17 cellular contexts compared by ENCODE assay signal in the genomic region with DNA sequence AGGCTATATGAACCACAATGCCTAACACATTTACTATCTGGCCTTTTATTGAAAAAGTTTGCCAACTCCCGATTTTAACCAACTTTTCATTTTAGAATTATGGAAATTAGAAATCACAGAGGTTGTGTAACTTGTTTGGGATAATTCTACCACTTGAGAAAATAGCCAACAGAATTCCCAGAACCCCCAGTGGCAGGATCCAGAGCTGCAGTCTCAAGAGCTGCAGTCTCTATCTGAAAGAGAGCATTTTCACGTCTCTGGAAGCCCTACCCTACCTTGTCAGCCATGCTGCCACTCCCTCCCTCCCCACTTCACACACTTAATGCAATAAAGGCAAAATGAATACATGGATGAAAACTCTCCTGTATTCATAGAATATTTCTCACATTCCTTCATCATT. TPM values are rescaled to one million over a fixed set of nuclear protein-coding genes. Genes with fewer than 3 reads are reported as not detected.
DNase-seq lines count a peak whose midpoint lies in the region; ATAC-seq and TF ChIP-seq lines count a peak whose summit lies in the region.
"Had no signal": no experiment of that assay in that cellular context is flagged by ENCODE, and none has a peak within 500 bp of the region (broad histone marks: within the 10 kb centered on the region; RNA-seq: fewer than 3 reads in every experiment).

No MANE protein-coding gene starts in this region.

- H3K4me2 ChIP-seq in H9 (ENCODE audit: insufficient read depth, insufficient read length, low read length): no peak overlapping the region

- H3K27ac Mint-ChIP-seq in H9: no peak overlapping the region
- H3K27ac Mint-ChIP-seq in WTC11: no peak overlapping the region
- H3K27ac Mint-ChIP-seq in glutamatergic neuron (ENCODE audit: unreplicated experiment): no peak overlapping the region
- H3K27ac Mint-ChIP-seq: activated CD4-positive, alpha-beta memory T cell treated with anti-CD3 and anti-CD28 coated beads for 36 hours; activated T-helper 17 cell treated with anti-CD3 and anti-CD28 coated beads, Interleukin-2, amount 50 U/mL, for 72 hours; CD8-positive, alpha-beta memory T cell had no signal

- peak; percentile 32 for TF ChIP-seq CTCF in AG10803 (conservative IDR thresholded peaks at IDR 0.05; ENCODE audit: low read length)
- peak; percentile 49 for TF ChIP-seq CTCF in H9 (conservative IDR thresholded peaks at IDR 0.05)
- 0 out of 2 replicates have a peak, but pooled peaks have one; percentile 30 for TF ChIP-seq CTCF in WTC11 (IDR thresholded peaks at IDR 0.05)
- peak; percentile 39 for TF ChIP-seq CTCF in glutamatergic neuron (IDR thresholded peaks at IDR 0.05; ENCODE audit: partially characterized antibody, unreplicated experiment)

- H3T11ph ChIP-seq in H9 (ENCODE audit: low read length): no peak overlapping the region

- DNase-seq in AG10803 (ENCODE audit: low read depth) (no peak), H9 (no peak), WTC11 (ENCODE audit: low spot score) (no peak), glutamatergic neuron (no peak), amygdala (lab: John Stamatoyannopoulos, UW) (no peak), KG1 (lab: John Stamatoyannopoulos, UW) (no peak), Ammon's horn (ENCODE audit: low spot score) (no peak)
- DNase-seq in activated naive CD4-positive, alpha-beta T cell (lab: John Stamatoyannopoulos, UW): no peak
- DNase-seq: activated CD4-positive, alpha-beta memory T cell treated with anti-CD3 and anti-CD28 coated beads for 36 hours; CD8-positive, alpha-beta memory T cell; heart right ventricle; left ventricle myocardium superior; NCI-H1105 treated with DMSO at 0.1 percent for 48 hours; small intestine; T1000 had no signal

- H2AFZ ChIP-seq in H9 (ENCODE audit: low read length): no peak overlapping the region

- H3K4me3 Mint-ChIP-seq in H9 (no peak overlapping the region), WTC11 (no peak overlapping the region), glutamatergic neuron (ENCODE audit: unreplicated experiment) (no peak overlapping the region)
- H3K4me3 Mint-ChIP-seq: activated CD4-positive, alpha-beta memory T cell treated with anti-CD3 and anti-CD28 coated beads for 36 hours; activated T-helper 17 cell treated with anti-CD3 and anti-CD28 coated beads, Interleukin-2, amount 50 U/mL, for 72 hours; CD8-positive, alpha-beta memory T cell had no signal

- H3K9me3 Mint-ChIP-seq in H9 (no peaks in the 10 kb centered on the region), WTC11 (no peaks in the 10 kb centered on the region), glutamatergic neuron (ENCODE audit: unreplicated experiment) (no peaks in the 10 kb centered on the region)
- H3K9me3 Mint-ChIP-seq: activated CD4-positive, alpha-beta memory T cell treated with anti-CD3 and anti-CD28 coated beads for 36 hours; activated T-helper 17 cell treated with anti-CD3 and anti-CD28 coated beads, Interleukin-2, amount 50 U/mL, for 72 hours; CD8-positive, alpha-beta memory T cell had no signal

- H2BK20ac ChIP-seq in H9 (ENCODE audit: low read depth, low read length, poor library complexity, severe bottlenecking): no peak overlapping the region

- H3K9ac ChIP-seq in H9 (ENCODE audit: extremely low read depth, insufficient read length, low read length): no peak overlapping the region

- no CpG with 5 or more reads among the region's 2 CpGs for WGBS in H9 (ENCODE audit: extremely low coverage, insufficient read length, low lambda C conversion rate)

- H3K56ac ChIP-seq in H9 (ENCODE audit: insufficient read length, low read depth, low read length): no peak overlapping the region

- no peak overlapping the region for H2BK12ac ChIP-seq in H9 (ENCODE audit: insufficient read length, low read depth, low read length)

- H3K27me3 Mint-ChIP-seq in H9 (ENCODE audit: low read depth) (peaks cover 2% of the 10 kb centered on the region; the same call in 1 of the 2 replicates), WTC11 (ENCODE audit: low read depth) (peaks cover 5% of the 10 kb centered on the region), glutamatergic neuron (ENCODE audit: unreplicated experiment) (no peaks in the 10 kb centered on the region)
- H3K27me3 Mint-ChIP-seq: activated CD4-positive, alpha-beta memory T cell treated with anti-CD3 and anti-CD28 coated beads for 36 hours; activated T-helper 17 cell treated with anti-CD3 and anti-CD28 coated beads, Interleukin-2, amount 50 U/mL, for 72 hours; CD8-positive, alpha-beta memory T cell had no signal

- H3K27ac ChIP-seq in H9 (ENCODE audit: insufficient read length, low read depth, low read length): no peak overlapping the region
- H3K27ac ChIP-seq: ascending aorta, heart right ventricle had no signal

- H3K4me1 Mint-ChIP-seq in H9 (no peaks in the 10 kb centered on the region), WTC11 (no peaks in the 10 kb centered on the region), glutamatergic neuron (ENCODE audit: low read depth, unreplicated experiment) (peaks cover 7% of the 10 kb centered on the region)
- H3K4me1 Mint-ChIP-seq: activated T-helper 17 cell treated with anti-CD3 and anti-CD28 coated beads, Interleukin-2, amount 50 U/mL, for 72 hours had no signal

- POLR2A ChIA-PET in WTC11 (lab: Charles Lee): no interaction called here

- no peak overlapping the region for H3K18ac ChIP-seq in H9 (ENCODE audit: insufficient read length, low read depth, low read length)

- no peaks in the 10 kb centered on the region for H3K4me1 ChIP-seq in H9 (ENCODE audit: insufficient read depth, low read length)
- H3K4me1 ChIP-seq: ascending aorta had no signal

- H4K8ac ChIP-seq in H9 (replicated peaks; ENCODE audit: insufficient read length, low read depth, low read length): no peak overlapping the region

- H3K4ac ChIP-seq in H9 (ENCODE audit: low read depth, low read length): no peak overlapping the region

- no peak overlapping the region for H2AK5ac ChIP-seq in H9 (ENCODE audit: insufficient read length, low read length)

- H2BK120ac ChIP-seq in H9 (ENCODE audit: low read depth, low read length, poor library complexity, severe bottlenecking): no peak overlapping the region

- H3K27me3 ChIP-seq in H9 (ENCODE audit: insufficient read depth, low read length): no peaks in the 10 kb centered on the region
- H3K27me3 ChIP-seq: ascending aorta, heart right ventricle had no signal

- no peaks in the 10 kb centered on the region for H3K79me1 ChIP-seq in H9 (ENCODE audit: insufficient read depth, low read depth, low read length, poor library complexity, severe bottlenecking)

- H3K79me2 ChIP-seq in H9 (ENCODE audit: insufficient read depth, low read length): no peaks in the 10 kb centered on the region

- no peak overlapping the region for H4K91ac ChIP-seq in H9 (ENCODE audit: insufficient read length, low read depth, low read length)

- H3K14ac ChIP-seq in H9 (ENCODE audit: insufficient read depth, low read length): no peak overlapping the region

- no peak overlapping the region for H2BK5ac ChIP-seq in H9 (ENCODE audit: insufficient read length, low read length)

- no peak overlapping the region for H2BK15ac ChIP-seq in H9 (ENCODE audit: low read depth, low read length)

- CTCF ChIA-PET in WTC11 (lab: Charles Lee): interaction anchor here (0.7 to 1.4 kb wide), 8 partner anchors 9 to 222 kb away, joined by 3 to 4 read pairs (median 3); no protein-coding TSS in a partner anchor

- no peaks in the 10 kb centered on the region for H3K23me2 ChIP-seq in H9 (ENCODE audit: insufficient read length, low read depth, low read length, poor library complexity, severe bottlenecking)

- H3K9me3 ChIP-seq in H9 (ENCODE audit: control insufficient read depth, low read depth, low read length): no peaks in the 10 kb centered on the region
- H3K9me3 ChIP-seq: ascending aorta, heart right ventricle had no signal

- no peak overlapping the region for H3K4me3 ChIP-seq in AG10803 (ENCODE audit: low read length)
- H3K4me3 ChIP-seq: ascending aorta, heart right ventricle had no signal

- no peak overlapping the region for H4K5ac ChIP-seq in H9 (ENCODE audit: insufficient read length, low read depth, low read length)

- H3K23ac ChIP-seq in H9 (ENCODE audit: insufficient read length, low read depth, low read length): no peak overlapping the region

- no peaks in the 10 kb centered on the region for H4K20me1 ChIP-seq in H9 (ENCODE audit: control insufficient read depth, insufficient read depth, insufficient read length)

- H3K36me3 Mint-ChIP-seq in H9 (ENCODE audit: insufficient read depth in 1 of 3, low read depth in 3 of 3): no peaks in the 10 kb centered on the region
- H3K36me3 Mint-ChIP-seq in WTC11: no peaks in the 10 kb centered on the region
- H3K36me3 Mint-ChIP-seq in glutamatergic neuron (ENCODE audit: unreplicated experiment): no peaks in the 10 kb centered on the region
- H3K36me3 Mint-ChIP-seq: activated CD4-positive, alpha-beta memory T cell treated with anti-CD3 and anti-CD28 coated beads for 36 hours had no signal

- peak; percentile 79 for ATAC-seq in WTC11
- ATAC-seq: activated T-helper 17 cell treated with anti-CD3 and anti-CD28 coated beads, Interleukin-2, amount 50 U/mL, for 72 hours; heart right ventricle; left ventricle myocardium superior had no signal

TF ChIP-seq in WTC11, 78 proteins besides CTCF, POLR2A, EP300 and RAD21 (continues in another document):
- TF ChIP-seq ZNF671 (CRISPR knock-in tag; IDR thresholded peaks at IDR 0.05): no peak
- TF ChIP-seq GRHL2 (CRISPR knock-in tag; IDR thresholded peaks at IDR 0.05; ENCODE audit: insufficient replicate concordance, severe bottlenecking): no peak
- TF ChIP-seq, protein P1, sequence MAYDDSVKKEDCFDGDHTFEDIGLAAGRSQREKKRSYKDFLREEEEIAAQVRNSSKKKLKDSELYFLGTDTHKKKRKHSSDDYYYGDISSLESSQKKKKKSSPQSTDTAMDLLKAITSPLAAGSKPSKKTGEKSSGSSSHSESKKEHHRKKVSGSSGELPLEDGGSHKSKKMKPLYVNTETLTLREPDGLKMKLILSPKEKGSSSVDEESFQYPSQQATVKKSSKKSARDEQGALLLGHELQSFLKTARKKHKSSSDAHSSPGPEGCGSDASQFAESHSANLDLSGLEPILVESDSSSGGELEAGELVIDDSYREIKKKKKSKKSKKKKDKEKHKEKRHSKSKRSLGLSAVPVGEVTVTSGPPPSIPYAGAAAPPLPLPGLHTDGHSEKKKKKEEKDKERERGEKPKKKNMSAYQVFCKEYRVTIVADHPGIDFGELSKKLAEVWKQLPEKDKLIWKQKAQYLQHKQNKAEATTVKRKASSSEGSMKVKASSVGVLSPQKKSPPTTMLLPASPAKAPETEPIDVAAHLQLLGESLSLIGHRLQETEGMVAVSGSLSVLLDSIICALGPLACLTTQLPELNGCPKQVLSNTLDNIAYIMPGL (CRISPR knock-in tag; IDR thresholded peaks at IDR 0.05): no peak

RNA-seq across cellular contexts. Expression of a gene that starts 23.4 kb away (rescaled TPM):
- total RNA-seq in H9 (2021): not detected in 2 replicates
- not detected in 3 replicates for total RNA-seq in WTC11 (2021)
- 0.27 TPM for total RNA-seq in glutamatergic neuron (ENCODE audit: unreplicated experiment)
- total RNA-seq: activated CD4-positive, alpha-beta memory T cell treated with anti-CD3 and anti-CD28 coated beads for 36 hours; activated T-helper 17 cell treated with anti-CD3 and anti-CD28 coated beads, Interleukin-2, amount 50 U/mL, for 72 hours; ascending aorta; CD8-positive, alpha-beta memory T cell; left ventricle myocardium superior had no signal
